8 cellular contexts compared by ENCODE assay signal in genomic region chr1:246689409-246689997, GRCh38. TPM values are rescaled to one million over a fixed set of nuclear protein-coding genes. Genes with fewer than 3 reads are reported as not detected.
A peak's percentile ranks its signal among the peaks of the same experiment; 100 is the strongest.
DNase-seq lines count a peak whose midpoint lies in the region; ATAC-seq and TF ChIP-seq lines count a peak whose summit lies in the region.

No MANE protein-coding gene starts in this region.

- H3K79me2 ChIP-seq in KMS-11 (ENCODE audit: insufficient read depth, low read depth): no peaks in the 10 kb centered on the region

- no peaks in the 10 kb centered on the region for H3K36me3 ChIP-seq in KMS-11 (ENCODE audit: insufficient read depth)

- no peaks in the 10 kb centered on the region for H3K4me1 ChIP-seq in KMS-11 (ENCODE audit: low read depth, poor library complexity, severe bottlenecking)

- no peaks in the 10 kb centered on the region for H3K27me3 ChIP-seq in KMS-11 (ENCODE audit: insufficient read depth, low read depth)

- intact Hi-C loops in head of caudate nucleus (cut with DNase I): no loop called here
- intact Hi-C loops in posterior cingulate gyrus (cut with DNase I): loop anchor here (5.0 kb wide), 1 partner anchor 63 kb away; no protein-coding TSS in a partner anchor

- no peaks in the 10 kb centered on the region for H4K20me1 ChIP-seq in KMS-11 (ENCODE audit: insufficient read depth)

- H3K36me3 Mint-ChIP-seq in activated naive CD4-positive, alpha-beta T cell treated with anti-CD3 and anti-CD28 coated beads, Interleukin-2, amount 50 U/mL, for 72 hours: no peaks in the 10 kb centered on the region

- no peak overlapping the region for H3K4me3 ChIP-seq in KMS-11 (IDR thresholded peaks at IDR 0.05; ENCODE audit: insufficient read depth, low read depth, low read length)

- peak overlapping the region; percentile 72 for H2AFZ ChIP-seq in KMS-11 (ENCODE audit: low read depth)

- H3K9ac ChIP-seq in KMS-11: no peak overlapping the region

- peak; percentile 88 for TF ChIP-seq CTCF in KMS-11 (conservative IDR thresholded peaks at IDR 0.05; ENCODE audit: low read depth, low read length)

- H3K4me2 ChIP-seq in KMS-11: peak overlapping the region; percentile 52; the same call in 1 of the 2 replicates

- no peak overlapping the region for H3K27ac Mint-ChIP-seq in activated naive CD4-positive, alpha-beta T cell treated with anti-CD3 and anti-CD28 coated beads, Interleukin-2, amount 50 U/mL, for 72 hours

- H3K9me3 Mint-ChIP-seq in activated naive CD4-positive, alpha-beta T cell treated with anti-CD3 and anti-CD28 coated beads, Interleukin-2, amount 50 U/mL, for 72 hours: peaks cover 4% of the 10 kb centered on the region in 2 donors

- no peak overlapping the region for H3K27ac ChIP-seq in KMS-11

- DNase-seq in GM04504 (ENCODE audit: low read depth) (peak; percentile 39), OCI-M1 (lab: John Stamatoyannopoulos, UW) (peak; percentile 90), head of caudate nucleus (peak; percentile 37 to 89 (median 68)), posterior cingulate gyrus (peak; percentile 17 to 94 (median 52)), activated gamma-delta T cell (lab: John Stamatoyannopoulos, UW) (no peak)
- peak; percentile 54 to 58 for DNase-seq in activated naive CD4-positive, alpha-beta T cell treated with anti-CD3 and anti-CD28 coated beads, Interleukin-2, amount 50 U/mL, for 72 hours (ENCODE audit: low spot score in 2 of 2)

- ATAC-seq in GM21825 (IDR thresholded peaks at IDR 0.05; ENCODE audit: unreplicated experiment): peak; percentile 95
- peak; percentile 95 to 98 for ATAC-seq in activated naive CD4-positive, alpha-beta T cell treated with anti-CD3 and anti-CD28 coated beads, Interleukin-2, amount 50 U/mL, for 72 hours

RNA-seq across cellular contexts. Expression of gene SCCPDH, which starts 34.7 kb away (rescaled TPM):
- total RNA-seq in activated naive CD4-positive, alpha-beta T cell treated with anti-CD3 and anti-CD28 coated beads, Interleukin-2, amount 50 U/mL, for 72 hours: 10 to 100 TPM; 13.5 to 32.3 TPM
